ENCODE assay signal across 35 cellular contexts in the genomic region with DNA sequence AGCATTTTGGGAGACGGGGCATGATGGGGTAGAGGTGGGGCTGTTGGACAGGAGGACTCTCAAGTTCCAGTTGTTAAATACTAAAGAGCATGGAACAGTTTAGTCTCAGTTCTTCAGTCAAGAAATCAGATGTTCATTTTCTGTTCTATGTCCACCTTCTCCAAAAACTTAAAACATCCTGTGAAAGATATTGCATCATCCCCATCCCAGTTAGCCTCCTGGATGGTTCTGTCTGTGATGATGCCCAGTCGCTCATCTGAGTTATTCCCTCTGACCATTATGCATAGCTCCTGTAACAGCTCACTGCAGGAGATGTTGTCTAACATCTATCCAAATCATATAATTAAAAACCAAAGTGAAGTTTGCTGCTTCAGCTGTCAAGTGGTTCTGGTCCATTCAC. TPM values are rescaled to one million over a fixed set of nuclear protein-coding genes. Genes with fewer than 3 reads are reported as not detected.
DNase-seq lines count a peak whose midpoint lies in the region; ATAC-seq, FAIRE-seq and TF ChIP-seq lines count a peak whose summit lies in the region.
"Had no signal": no experiment of that assay in that cellular context is flagged by ENCODE, and none has a peak within 500 bp of the region (broad histone marks: within the 10 kb centered on the region; RNA-seq: fewer than 3 reads in every experiment).

No MANE protein-coding gene starts in this region.

- H2AK9ac ChIP-seq in IMR-90 (replicated peaks; ENCODE audit: low read depth, low read length, poor library complexity), result no peak overlapping the region

- TF ChIP-seq RAD21 in IMR-90 (IDR thresholded peaks at IDR 0.05; ENCODE audit: low read length), result no peak
- TF ChIP-seq RAD21 in K562 (CRISPR knock-in tag; conservative IDR thresholded peaks at IDR 0.05 in 1 of 2, IDR thresholded peaks at IDR 0.05 in 1 of 2), result no peak

- intact Hi-C loops in IMR-90 (cut with micrococcal nuclease), result no loop called here
- intact Hi-C loops in K562 (cut with micrococcal nuclease), result no loop called here
- intact Hi-C loops in upper lobe of right lung (cut with DNase I), result no loop called here

- H2BK5ac ChIP-seq in IMR-90 (ENCODE audit: low read depth, low read length, poor library complexity, severe bottlenecking), result no peak overlapping the region

- H2AK5ac ChIP-seq in IMR-90 (ENCODE audit: low read depth, low read length), result no peak overlapping the region

- no peak overlapping the region for H3K18ac ChIP-seq in IMR-90 (ENCODE audit: low read depth, low read length)

- no peak overlapping the region for H3K4me3 ChIP-seq in IMR-90 (ENCODE audit: insufficient read depth, low read depth, low read length)
- H3K4me3 ChIP-seq in astrocyte (ENCODE audit: insufficient read depth, low read depth, low read length), result no peak overlapping the region
- H3K4me3 ChIP-seq in K562, result no peak overlapping the region
- H3K4me3 ChIP-seq in upper lobe of right lung, result no peak overlapping the region
- no peak overlapping the region for H3K4me3 ChIP-seq in endodermal cell (ENCODE audit: low read length)
- H3K4me3 ChIP-seq: A549; BLaER1; BLaER1 treated with 17β-estradiol and CSF1 and Interleukin-3, amounts not matched to agents 10 nM and 100 nM had no signal

- TF ChIP-seq CTCF in IMR-90 (conservative IDR thresholded peaks at IDR 0.05; ENCODE audit: low read depth, low read length) (no peak), astrocyte (IDR thresholded peaks at IDR 0.05; ENCODE audit: insufficient read depth, low read depth, low read length) (no peak), K562 (IDR thresholded peaks at IDR 0.05 in 2 of 3, conservative IDR thresholded peaks at IDR 0.05 in 1 of 3; ENCODE audit: insufficient read depth in 2 of 3, low read depth in 1 of 3, low read length in 3 of 3) (no peak), upper lobe of right lung (IDR thresholded peaks at IDR 0.05) (no peak), endodermal cell (conservative IDR thresholded peaks at IDR 0.05) (no peak)

- H2BK15ac ChIP-seq in IMR-90 (ENCODE audit: low read depth, low read length), result no peak overlapping the region

- dilution Hi-C loops in IMR-90 (cut with HindIII; ENCODE audit: low sequenced_read_pairs, unreplicated experiment), result no loop called here

- no peaks in the 10 kb centered on the region for H4K20me1 ChIP-seq in IMR-90 (ENCODE audit: insufficient read depth, low read length)
- H4K20me1 ChIP-seq in astrocyte (ENCODE audit: insufficient read depth, low read length), result no peaks in the 10 kb centered on the region
- no peaks in the 10 kb centered on the region for H4K20me1 ChIP-seq in K562 (replicated peaks; ENCODE audit: control insufficient read depth, insufficient read depth, low read length)
- H4K20me1 ChIP-seq: BLaER1 had no signal

- no peaks in the 10 kb centered on the region for H3K79me1 ChIP-seq in IMR-90 (ENCODE audit: low read depth in 1 of 2, low read length in 2 of 2)

- H3K36me3 ChIP-seq in IMR-90 (ENCODE audit: control insufficient read depth, insufficient read depth, low read length), result no peaks in the 10 kb centered on the region
- H3K36me3 ChIP-seq in astrocyte (ENCODE audit: insufficient read depth, low read length), result no peaks in the 10 kb centered on the region
- no peaks in the 10 kb centered on the region for H3K36me3 ChIP-seq in K562 (ENCODE audit: control insufficient read depth, insufficient read depth, low read length)
- no peaks in the 10 kb centered on the region for H3K36me3 ChIP-seq in upper lobe of right lung
- no peaks in the 10 kb centered on the region for H3K36me3 ChIP-seq in endodermal cell (ENCODE audit: control insufficient read depth, insufficient read depth, low read length)
- H3K36me3 ChIP-seq: BE2C; BLaER1; BLaER1 treated with 17β-estradiol and CSF1 and Interleukin-3, amounts not matched to agents 10 nM and 100 nM had no signal

- H3K9me3 Mint-ChIP-seq in astrocyte (ENCODE audit: unreplicated experiment), result no peaks in the 10 kb centered on the region
- no peaks in the 10 kb centered on the region for H3K9me3 Mint-ChIP-seq in endodermal cell
- H3K9me3 Mint-ChIP-seq: CD14-positive monocyte; CD4-positive, alpha-beta memory T cell; CD4-positive, alpha-beta T cell; CD4-positive, CD25-positive, alpha-beta regulatory T cell; CD8-positive, alpha-beta T cell had no signal

- no peak overlapping the region for H4K5ac ChIP-seq in IMR-90 (ENCODE audit: low read depth, low read length)

- H3K14ac ChIP-seq in IMR-90 (replicated peaks; ENCODE audit: low read depth, low read length), result no peak overlapping the region

- in situ Hi-C loops in IMR-90 (cut with MboI; ENCODE audit: low sequenced_read_pairs) (no loop called here), K562 (cut with MboI) (no loop called here)

- DNase-seq in DMS79 treated with DMSO at 0.1 percent for 48 hours (lab: John Stamatoyannopoulos, UW), result peak; percentile 8
- no peak for DNase-seq in DMS79 (lab: John Stamatoyannopoulos, UW)
- DNase-seq in IMR-90, result no peak
- no peak for DNase-seq in astrocyte (ENCODE audit: low read depth)
- DNase-seq in K562 (ENCODE audit: extremely low read depth in 1 of 4, low spot score in 3 of 4), result no peak
- DNase-seq in upper lobe of right lung, result no peak
- DNase-seq in NK-92 (lab: John Stamatoyannopoulos, UW; ENCODE audit: unreplicated experiment), result no peak
- no peak for DNase-seq in endodermal cell
- DNase-seq: 8988T; ACHN; AML-193; BE2C; C1 segment of cervical spinal cord; Caco-2; Calu3; CD4-positive, alpha-beta memory T cell; CD4-positive, alpha-beta T cell; CD4-positive, CD25-positive, alpha-beta regulatory T cell; CD8-positive, alpha-beta memory T cell; CD8-positive, alpha-beta T cell; COR-L47; DMS 273 treated with DMSO at 0.1 percent for 48 hours; DMS153; DMS53; DND-41; EL had no signal

- H3K9me3 ChIP-seq in IMR-90 (ENCODE audit: control insufficient read depth, insufficient read depth, low read length) (no peaks in the 10 kb centered on the region), astrocyte (ENCODE audit: insufficient read depth, low read depth, low read length) (no peaks in the 10 kb centered on the region), K562 (replicated peaks; ENCODE audit: control insufficient read depth, insufficient read depth, low read depth, low read length) (no peaks in the 10 kb centered on the region), upper lobe of right lung (no peaks in the 10 kb centered on the region), endodermal cell (ENCODE audit: control insufficient read depth, low read length) (no peaks in the 10 kb centered on the region)
- H3K9me3 ChIP-seq: A549; BE2C; BLaER1; BLaER1 treated with 17β-estradiol and CSF1 and Interleukin-3, amounts not matched to agents 10 nM and 100 nM; Caco-2 had no signal

- H3K4me2 ChIP-seq in IMR-90 (ENCODE audit: low read depth, low read length) (no peak overlapping the region), astrocyte (ENCODE audit: low read length) (no peak overlapping the region), K562 (ENCODE audit: insufficient read depth, low read length) (no peak overlapping the region)
- H3K4me2 ChIP-seq: A549; BLaER1; BLaER1 treated with 17β-estradiol and CSF1 and Interleukin-3, amounts not matched to agents 10 nM and 100 nM had no signal

- FAIRE-seq in astrocyte (lab: Jason Lieb, UNC) (peak; percentile 56), K562 (lab: Jason Lieb, UNC) (no peak)
- FAIRE-seq: A204.1, A549, D721Med had no signal

- no peak overlapping the region for H2BK20ac ChIP-seq in IMR-90 (ENCODE audit: low read depth, low read length)

- H3K79me2 ChIP-seq in astrocyte (ENCODE audit: insufficient read depth, low read length) (no peaks in the 10 kb centered on the region), K562 (ENCODE audit: control insufficient read depth, insufficient read depth, low read length) (no peaks in the 10 kb centered on the region)

- no peak overlapping the region for H3K56ac ChIP-seq in IMR-90 (ENCODE audit: extremely low read depth, insufficient read depth, low read length)

- CTCF ChIA-PET in IMR-90 (lab: Yijun Ruan, JAX), result no interaction called here
- CTCF ChIA-PET in K562 (lab: Yijun Ruan, JAX; ENCODE audit: low intra/inter-chr PET ratio), result no interaction called here

- H3K4ac ChIP-seq in IMR-90 (ENCODE audit: low read depth, low read length), result no peak overlapping the region

- H3K9me1 ChIP-seq in IMR-90 (ENCODE audit: insufficient read depth, low read length) (0 out of 2 replicates have a peak, but pooled peaks cover 6% of the 10 kb centered on the region), K562 (ENCODE audit: control insufficient read depth, insufficient read depth, low read length) (no peaks in the 10 kb centered on the region)

- no peak overlapping the region for H3K4me3 Mint-ChIP-seq in astrocyte (ENCODE audit: unreplicated experiment)
- H3K4me3 Mint-ChIP-seq in endodermal cell, result no peak overlapping the region
- H3K4me3 Mint-ChIP-seq: B cell; CD14-positive monocyte; CD4-positive, alpha-beta memory T cell; CD4-positive, alpha-beta T cell; CD4-positive, CD25-positive, alpha-beta regulatory T cell; CD8-positive, alpha-beta memory T cell; CD8-positive, alpha-beta T cell had no signal

- TF ChIP-seq POLR2A in IMR-90 (IDR thresholded peaks at IDR 0.05; ENCODE audit: low read depth, low read length) (no peak), K562 (conservative IDR thresholded peaks at IDR 0.05) (no peak)

- no peak overlapping the region for H3K23ac ChIP-seq in IMR-90 (ENCODE audit: low read depth, low read length)

- H3K9ac ChIP-seq in IMR-90 (ENCODE audit: low read depth, low read length), result no peak overlapping the region
- no peak overlapping the region for H3K9ac ChIP-seq in astrocyte (ENCODE audit: low read length)
- no peak overlapping the region for H3K9ac ChIP-seq in K562 (ENCODE audit: insufficient read depth in 1 of 2, low read depth in 2 of 2, low read length in 2 of 2)
- H3K9ac ChIP-seq in endodermal cell (ENCODE audit: extremely low read depth, low read length, poor library complexity, severe bottlenecking), result no peak overlapping the region
- H3K9ac ChIP-seq: BLaER1; BLaER1 treated with 17β-estradiol and CSF1 and Interleukin-3, amounts not matched to agents 10 nM and 100 nM had no signal

- POLR2A ChIA-PET in IMR-90 (lab: Charles Lee; ENCODE audit: unreplicated experiment), result no interaction called here
- POLR2A ChIA-PET in K562 (lab: Yijun Ruan, JAX), result no interaction called here

- H3K4me1 ChIP-seq in IMR-90 (ENCODE audit: control insufficient read depth, insufficient read depth, low read length) (peaks cover 3% of the 10 kb centered on the region), astrocyte (ENCODE audit: insufficient read depth, low read length) (no peaks in the 10 kb centered on the region), K562 (replicated peaks in 1 of 2; ENCODE audit: control insufficient read depth in 2 of 2, insufficient read depth in 2 of 2, low read length in 2 of 2) (no peaks in the 10 kb centered on the region), upper lobe of right lung (no peaks in the 10 kb centered on the region), endodermal cell (ENCODE audit: control insufficient read depth, insufficient read depth, low read length) (no peaks in the 10 kb centered on the region)
- H3K4me1 ChIP-seq: BE2C; BLaER1; BLaER1 treated with 17β-estradiol and CSF1 and Interleukin-3, amounts not matched to agents 10 nM and 100 nM had no signal

- BruUV-seq in IMR-90 (replicated peaks; lab: Mats Ljungman, UMichigan) (no TSS peak), K562 (replicated peaks; lab: Mats Ljungman, UMichigan) (no TSS peak)

- no peaks in the 10 kb centered on the region; the same call in 1 of the 2 replicates for H3K27me3 ChIP-seq in IMR-90 (ENCODE audit: control insufficient read depth, insufficient read depth, low read length)
- H3K27me3 ChIP-seq in astrocyte (ENCODE audit: insufficient read depth, low read length), result no peaks in the 10 kb centered on the region
- no peaks in the 10 kb centered on the region for H3K27me3 ChIP-seq in K562 (ENCODE audit: control insufficient read depth in 2 of 2, insufficient read depth in 2 of 2, low read length in 2 of 2)
- no peaks in the 10 kb centered on the region for H3K27me3 ChIP-seq in upper lobe of right lung
- H3K27me3 ChIP-seq in endodermal cell (ENCODE audit: control insufficient read depth, insufficient read depth, low read length, poor library complexity, severe bottlenecking), result no peaks in the 10 kb centered on the region
- H3K27me3 ChIP-seq: BE2C had no signal

- ATAC-seq in IMR-90 (ENCODE audit: low read depth) (no peak), K562 (no peak), upper lobe of right lung (no peak)
- ATAC-seq: A549; CD8-positive, alpha-beta T cell had no signal

- H4K91ac ChIP-seq in IMR-90 (ENCODE audit: insufficient read depth, low read depth, low read length), result no peak overlapping the region

- H3K27ac Mint-ChIP-seq in astrocyte (ENCODE audit: unreplicated experiment) (no peak overlapping the region), endodermal cell (no peak overlapping the region)
- H3K27ac Mint-ChIP-seq: B cell; CD14-positive monocyte; CD4-positive, alpha-beta memory T cell; CD4-positive, alpha-beta T cell; CD4-positive, CD25-positive, alpha-beta regulatory T cell; CD8-positive, alpha-beta T cell had no signal

- no peak for TF ChIP-seq EP300 in K562 (IDR thresholded peaks at IDR 0.05; ENCODE audit: low read length)

- H4K8ac ChIP-seq in IMR-90 (ENCODE audit: low read depth in 2 of 2, low read length in 2 of 2), result no peak overlapping the region

- H3K4me1 Mint-ChIP-seq in astrocyte (ENCODE audit: low read depth, unreplicated experiment), result peaks cover 12% of the 10 kb centered on the region
- H3K4me1 Mint-ChIP-seq in endodermal cell, result peaks cover 4% of the 10 kb centered on the region
- H3K4me1 Mint-ChIP-seq: B cell; CD4-positive, alpha-beta memory T cell; CD4-positive, CD25-positive, alpha-beta regulatory T cell; CD8-positive, alpha-beta memory T cell had no signal

- no CpG with 5 or more reads among the region's 2 CpGs for WGBS in IMR-90 (ENCODE audit: extremely low coverage in 2 of 2, insufficient read length in 1 of 2), 2 experiments
- 6% methylated on average over 2 of the region's 2 CpGs for WGBS in K562 (ENCODE audit: insufficient coverage, low coverage, missing lambda C conversion rate)
- WGBS in endodermal cell (ENCODE audit: insufficient coverage in 1 of 2, insufficient read length in 1 of 2), 2 experiments, result 96 to 100% methylated on average over 2 of the region's 2 CpGs

- no peak overlapping the region for H2BK120ac ChIP-seq in IMR-90 (ENCODE audit: low read depth, low read length)

- no peak overlapping the region for H2AFZ ChIP-seq in IMR-90 (replicated peaks; ENCODE audit: low read length, poor library complexity)
- no peak overlapping the region for H2AFZ ChIP-seq in astrocyte (ENCODE audit: low read depth, low read length)
- H2AFZ ChIP-seq in K562 (ENCODE audit: low read depth, low read length), result no peak overlapping the region

- H3K36me3 Mint-ChIP-seq in astrocyte (ENCODE audit: low read depth, unreplicated experiment) (no peaks in the 10 kb centered on the region), endodermal cell (ENCODE audit: low read depth) (no peaks in the 10 kb centered on the region)
- H3K36me3 Mint-ChIP-seq: CD14-positive monocyte; CD4-positive, alpha-beta memory T cell; CD4-positive, CD25-positive, alpha-beta regulatory T cell; CD8-positive, alpha-beta memory T cell; CD8-positive, alpha-beta T cell had no signal

- H3K27ac ChIP-seq in IMR-90 (ENCODE audit: insufficient read depth, low read length) (no peak overlapping the region), astrocyte (ENCODE audit: low read depth, low read length) (no peak overlapping the region), K562 (ENCODE audit: extremely low read depth, low read depth, low read length) (no peak overlapping the region), upper lobe of right lung (no peak overlapping the region), endodermal cell (ENCODE audit: low read depth, low read length) (no peak overlapping the region)
- H3K27ac ChIP-seq: 22Rv1; A549; BLaER1; BLaER1 treated with 17β-estradiol and CSF1 and Interleukin-3, amounts not matched to agents 10 nM and 100 nM; C4-2B had no signal

- H3K27me3 Mint-ChIP-seq in astrocyte (ENCODE audit: low read depth, unreplicated experiment), result no peaks in the 10 kb centered on the region
- H3K27me3 Mint-ChIP-seq in endodermal cell (ENCODE audit: insufficient read depth), result no peaks in the 10 kb centered on the region
- H3K27me3 Mint-ChIP-seq: CD4-positive, alpha-beta memory T cell; CD4-positive, alpha-beta T cell; CD4-positive, CD25-positive, alpha-beta regulatory T cell had no signal

RNA-seq across cellular contexts. Expression of a gene that starts 32.1 kb away (rescaled TPM):
- total RNA-seq in IMR-90 (2012; rRNA removed), result 4.1 and 6.7 TPM in 2 replicates
- polyA plus RNA-seq in IMR-90 (2012; rRNA removed), result 10.6 and 12.2 TPM in 2 replicates
- polyA plus RNA-seq in IMR-90 (2012; cell fraction: cytosol; rRNA removed), result 1.5 and 2.5 TPM in 2 replicates
- polyA plus RNA-seq in IMR-90 (2012; cell fraction: nucleus; rRNA removed; ENCODE audit: low replicate concordance), result 11.2 and 40.2 TPM in 2 replicates
- 4.2 and 5.1 TPM in 2 replicates for total RNA-seq in astrocyte
- total RNA-seq in K562 (2011; cell fraction: chromatin; rRNA removed; ENCODE audit: low replicate concordance), result not detected in 2 replicates
- not detected in 2 replicates for total RNA-seq in K562 (2011; cell fraction: nucleolus; rRNA removed)
- total RNA-seq in K562 (2011; cell fraction: nucleoplasm; rRNA removed), result not detected in 2 replicates
- not detected in 2 replicates for total RNA-seq in K562 (2014; rRNA removed)
- not detected in 2 replicates for total RNA-seq in K562 (2014; rRNA removed; fragmentation: Illumina TruSeq; extraction: Trizol)
- total RNA-seq in K562 (2015; rRNA removed; fragmentation: Illumina TruSeq; extraction: Trizol), result 0.04 TPM in 1 of 2 replicates, not detected in the other
- 0.07 TPM in 1 of 2 replicates, not detected in the other for total RNA-seq in K562 (2021)
- polyA plus RNA-seq in K562 (2011; rRNA removed), result not detected in 2 replicates
- not detected in 2 replicates for polyA plus RNA-seq in K562 (2011; cell fraction: cytosol; rRNA removed)
- polyA plus RNA-seq in K562 (2011; cell fraction: nucleus; rRNA removed), result not detected in 2 replicates
- polyA plus RNA-seq in K562 (2012), result not detected in 2 replicates
- 0.01 TPM in 1 of 2 replicates, not detected in the other for polyA plus RNA-seq in K562 (2014; fragmentation: Illumina TruSeq; extraction: Trizol)
- polyA plus RNA-seq in K562 (2014; fragmentation: Nextera tagmentation; extraction: Ambion mirVana), result under 1 TPM in 1 of 2 experiments, not detected in 1; 0.04 TPM
- polyA plus RNA-seq in K562 (2014; rRNA removed), result not detected in 2 replicates
- not detected in 2 replicates for polyA minus RNA-seq in K562 (2011; rRNA and poly(A)+ RNA removed)
- 0.46 TPM in 1 of 2 replicates, not detected in the other for polyA minus RNA-seq in K562 (2011; cell fraction: cytosol; rRNA and poly(A)+ RNA removed)
- polyA minus RNA-seq in K562 (2011; cell fraction: nucleus; rRNA and poly(A)+ RNA removed), result not detected in 2 replicates
- total RNA-seq in upper lobe of right lung, result 12.3 TPM
- total RNA-seq in endodermal cell, result 1 to 10 TPM in 1 of 2 donors, under 1 TPM in 1; 0.59 to 2.2 TPM
- polyA plus RNA-seq in endodermal cell (2013, experiment 1 of 2), result 21.2 TPM
- 19.5 TPM for polyA plus RNA-seq in endodermal cell (2013, experiment 2 of 2)
